ENCODE assay signal across 19 cellular contexts in the genomic region with DNA sequence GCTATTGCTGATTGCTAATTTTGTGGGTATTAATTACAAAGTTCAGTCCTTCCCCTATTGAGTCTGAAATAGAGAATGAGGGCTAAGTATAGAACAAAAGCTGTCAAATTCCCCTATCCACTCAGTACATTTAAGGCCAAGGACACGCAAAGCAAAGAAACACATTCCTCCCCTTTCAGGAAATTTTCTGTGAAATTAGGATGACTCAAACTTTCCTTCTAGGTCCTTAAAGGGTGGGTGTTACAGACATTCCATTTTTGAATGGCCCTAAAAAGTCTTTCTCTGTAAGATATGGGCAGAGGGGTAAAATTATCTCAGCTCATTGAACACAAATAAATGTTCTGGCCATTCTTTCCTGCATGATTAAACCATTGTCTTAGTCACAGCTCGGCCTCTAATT.
DNase-seq lines count a peak whose midpoint lies in the region; ATAC-seq and TF ChIP-seq lines count a peak whose summit lies in the region.
"Had no signal": no experiment of that assay in that cellular context is flagged by ENCODE, and none has a peak within 500 bp of the region (broad histone marks: within the 10 kb centered on the region; RNA-seq: fewer than 3 reads in every experiment).

No MANE protein-coding gene starts in this region.

- intact Hi-C loops in activated CD8-positive, alpha-beta T cell treated with anti-CD3 and anti-CD28 coated beads for 36 hours (cut with micrococcal nuclease) = no loop called here

- POLR2A ChIA-PET in activated CD8-positive, alpha-beta T cell treated with anti-CD3 and anti-CD28 coated beads for 36 hours (lab: Charles Lee) = interaction anchor here (0.5 kb wide), 1 partner anchor 12 kb away, joined by 3 read pairs; no protein-coding TSS in a partner anchor

- no peak overlapping the region for H3K27ac Mint-ChIP-seq in activated CD8-positive, alpha-beta T cell treated with anti-CD3 and anti-CD28 coated beads for 36 hours
- H3K27ac Mint-ChIP-seq: activated B cell treated with CpG ODN at 0.5 μM for 24 hours, natural killer cell had no signal

- peak overlapping the region; percentile 52 for H3K27ac ChIP-seq in 22Rv1
- H3K27ac ChIP-seq: heart left ventricle, stomach had no signal

- CTCF ChIA-PET in activated CD8-positive, alpha-beta T cell treated with anti-CD3 and anti-CD28 coated beads for 36 hours (lab: Charles Lee) = no interaction called here

- H3K4me3 Mint-ChIP-seq in activated CD8-positive, alpha-beta T cell treated with anti-CD3 and anti-CD28 coated beads for 36 hours = no peak overlapping the region
- H3K4me3 Mint-ChIP-seq: activated B cell treated with CpG ODN at 0.5 μM for 24 hours, natural killer cell had no signal

- peaks cover 2% of the 10 kb centered on the region for H3K4me1 Mint-ChIP-seq in activated CD8-positive, alpha-beta T cell treated with anti-CD3 and anti-CD28 coated beads for 36 hours (ENCODE audit: low read depth)
- H3K4me1 Mint-ChIP-seq: natural killer cell had no signal

- peak; percentile 65 to 78 for DNase-seq in cardiac fibroblast (ENCODE audit: low read depth in 2 of 2)
- DNase-seq in kidney tubule cell (ENCODE audit: low spot score) = peak; percentile 19
- DNase-seq in activated CD8-positive, alpha-beta T cell treated with anti-CD3 and anti-CD28 coated beads for 36 hours = no peak
- DNase-seq in anterior cingulate cortex (lab: John Stamatoyannopoulos, UW) = no peak
- DNase-seq in ACHN = no peak
- no peak for DNase-seq in GM10266 (ENCODE audit: extremely low spot score)
- DNase-seq: activated B cell treated with CpG ODN at 0.5 μM for 24 hours; activated CD8-positive, alpha-beta memory T cell treated with anti-CD3 and anti-CD28 coated beads for 24 hours; Calu3; heart left ventricle; islet precursor cell; MG63; natural killer cell; NCI-H1694 treated with DMSO at 0.1 percent for 48 hours; NCI-H510A treated with DMSO at 0.1 percent for 48 hours; stomach had no signal

- TF ChIP-seq EP300 in Ishikawa (IDR thresholded peaks at IDR 0.05; ENCODE audit: borderline replicate concordance) = peak; percentile 19; the same call in 1 of the 2 replicates

- TF ChIP-seq CTCF in 22Rv1 (IDR thresholded peaks at IDR 0.05) = no peak
- no peak for TF ChIP-seq CTCF in cardiac fibroblast (IDR thresholded peaks at IDR 0.05; ENCODE audit: low read depth, low read length)
- TF ChIP-seq CTCF in activated CD8-positive, alpha-beta T cell treated with anti-CD3 and anti-CD28 coated beads for 36 hours (IDR thresholded peaks at IDR 0.05) = no peak
- TF ChIP-seq CTCF in GM10266 (IDR thresholded peaks at IDR 0.05; ENCODE audit: control insufficient read depth, insufficient read depth, low read depth, missing control alignments) = no peak

- H3K9me3 Mint-ChIP-seq in activated CD8-positive, alpha-beta T cell treated with anti-CD3 and anti-CD28 coated beads for 36 hours = peaks cover 3% of the 10 kb centered on the region
- H3K9me3 Mint-ChIP-seq: activated B cell treated with CpG ODN at 0.5 μM for 24 hours had no signal

- TF ChIP-seq RAD21 in Ishikawa (IDR thresholded peaks at IDR 0.05; ENCODE audit: low read depth) = no peak

- H3K36me3 Mint-ChIP-seq in activated CD8-positive, alpha-beta T cell treated with anti-CD3 and anti-CD28 coated beads for 36 hours (ENCODE audit: low read depth) = no peaks in the 10 kb centered on the region

- ATAC-seq in activated CD8-positive, alpha-beta T cell treated with anti-CD3 and anti-CD28 coated beads for 36 hours = no peak
- ATAC-seq: heart left ventricle, natural killer cell had no signal

- no peaks in the 10 kb centered on the region for H3K27me3 Mint-ChIP-seq in activated CD8-positive, alpha-beta T cell treated with anti-CD3 and anti-CD28 coated beads for 36 hours
- H3K27me3 Mint-ChIP-seq: activated B cell treated with CpG ODN at 0.5 μM for 24 hours had no signal

- in situ Hi-C loops in ACHN (cut with HindIII; ENCODE audit: low pct_ligation_motif_present, low pct_unique_long_range_greater_than_20kb, low sequenced_read_pairs) = no loop called here

- H3K4me3 ChIP-seq in cardiac fibroblast (replicated peaks in 1 of 2; ENCODE audit: low read depth in 2 of 2, low read length in 2 of 2) = no peak overlapping the region
- H3K4me3 ChIP-seq: coronary artery, heart left ventricle, MG63, stomach had no signal

TF ChIP-seq in Ishikawa, 13 proteins besides CTCF, POLR2A, EP300 and RAD21:
- TF ChIP-seq EGR1 (IDR thresholded peaks at IDR 0.05) (no peak), ZBTB7A (IDR thresholded peaks at IDR 0.05; ENCODE audit: low read depth) (no peak), USF1 (IDR thresholded peaks at IDR 0.05) (no peak), TAF1 (IDR thresholded peaks at IDR 0.05; ENCODE audit: low read depth) (no peak), FOXM1 (IDR thresholded peaks at IDR 0.05; ENCODE audit: borderline replicate concordance, low read depth) (no peak), TCF12 (IDR thresholded peaks at IDR 0.05; ENCODE audit: low read depth) (no peak), YY1 (IDR thresholded peaks at IDR 0.05; ENCODE audit: low read depth) (no peak), TEAD4 (IDR thresholded peaks at IDR 0.05) (no peak), NFIC (IDR thresholded peaks at IDR 0.05) (no peak), CREB1 (IDR thresholded peaks at IDR 0.05; ENCODE audit: low read depth) (no peak), REST (IDR thresholded peaks at IDR 0.05; ENCODE audit: low read depth) (no peak), CEBPB (IDR thresholded peaks at IDR 0.05) (no peak)
- TF ChIP-seq, protein P1, sequence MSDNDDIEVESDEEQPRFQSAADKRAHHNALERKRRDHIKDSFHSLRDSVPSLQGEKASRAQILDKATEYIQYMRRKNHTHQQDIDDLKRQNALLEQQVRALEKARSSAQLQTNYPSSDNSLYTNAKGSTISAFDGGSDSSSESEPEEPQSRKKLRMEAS (IDR thresholded peaks at IDR 0.05) = no peak

Comparison
In these comparisons a context has a peak if more than half of its experiments do, and no peak if none do; other contexts are left out.
1. DNase-seq: peak in cardiac fibroblast (2 of 2) and kidney tubule cell (single experiment); none in activated CD8-positive, alpha-beta T cell treated with anti-CD3 and anti-CD28 coated beads for 36 hours (single experiment), anterior cingulate cortex (0 of 58), ACHN (single experiment) and GM10266 (single experiment).